16 cellular contexts compared by ENCODE assay signal in the genomic region with DNA sequence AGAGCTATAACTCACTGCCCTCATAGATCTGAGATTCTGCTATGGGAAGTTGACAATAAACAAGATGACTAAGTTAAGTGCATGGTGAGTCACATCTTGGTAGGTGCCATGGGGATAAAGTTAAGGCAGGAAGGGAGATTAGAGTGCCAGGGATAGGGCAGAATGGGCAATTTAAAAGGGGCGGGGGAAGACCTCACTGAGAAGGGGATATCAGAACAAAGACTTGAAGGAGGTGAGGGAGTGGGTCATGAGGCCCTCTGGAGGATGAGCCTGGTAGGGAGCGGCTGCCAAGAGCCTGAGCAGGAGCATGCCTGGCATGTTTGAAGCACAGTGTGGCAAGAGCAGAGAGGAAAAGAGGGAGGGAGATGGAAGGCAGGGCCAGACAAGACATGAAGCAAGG. TPM values are rescaled to one million over a fixed set of nuclear protein-coding genes. Genes with fewer than 3 reads are reported as not detected.
DNase-seq lines count a peak whose midpoint lies in the region; ATAC-seq and TF ChIP-seq lines count a peak whose summit lies in the region.
"Had no signal": no experiment of that assay in that cellular context is flagged by ENCODE, and none has a peak within 500 bp of the region (broad histone marks: within the 10 kb centered on the region; RNA-seq: fewer than 3 reads in every experiment).

No MANE protein-coding gene starts in this region.

- H4K20me1 ChIP-seq in mammary epithelial cell (ENCODE audit: insufficient read depth, low read length): no peaks in the 10 kb centered on the region
- H4K20me1 ChIP-seq in neural progenitor cell (ENCODE audit: low read depth): no peaks in the 10 kb centered on the region

- H3K27ac ChIP-seq in mammary epithelial cell (ENCODE audit: insufficient read depth, low read depth, low read length) (no peak overlapping the region), neural progenitor cell (no peak overlapping the region)
- H3K27ac ChIP-seq: colonic mucosa, right atrium auricular region had no signal

- H3K27ac Mint-ChIP-seq in neural progenitor cell: no peak overlapping the region
- H3K27ac Mint-ChIP-seq: activated naive CD8-positive, alpha-beta T cell treated with anti-CD3 and anti-CD28 coated beads for 36 hours; naive thymus-derived CD4-positive, alpha-beta T cell had no signal

- in situ Hi-C loops in mammary epithelial cell (cut with MboI; ENCODE audit: low sequenced_read_pairs in 2 of 2): no loop called here

- H3K36me3 ChIP-seq in mammary epithelial cell (ENCODE audit: insufficient read depth, low read length) (no peaks in the 10 kb centered on the region), neural progenitor cell (no peaks in the 10 kb centered on the region)
- H3K36me3 ChIP-seq: colonic mucosa, right atrium auricular region had no signal

- H2AFZ ChIP-seq in mammary epithelial cell (ENCODE audit: low read depth, low read length) (no peak overlapping the region), neural progenitor cell (replicated peaks) (no peak overlapping the region)

- peaks cover 32% of the 10 kb centered on the region for H3K9me3 Mint-ChIP-seq in neural progenitor cell

- no peaks in the 10 kb centered on the region for H3K4me1 Mint-ChIP-seq in neural progenitor cell
- H3K4me1 Mint-ChIP-seq: activated naive CD8-positive, alpha-beta T cell treated with anti-CD3 and anti-CD28 coated beads for 36 hours had no signal

- WGBS in mammary epithelial cell (ENCODE audit: low coverage, missing lambda C conversion rate): 96% methylated on average over 2 of the region's 2 CpGs

- no peaks in the 10 kb centered on the region for H3F3A ChIP-seq in neural progenitor cell (ENCODE audit: low read depth)

- H3K79me2 ChIP-seq in mammary epithelial cell (ENCODE audit: insufficient read depth, low read length) (no peaks in the 10 kb centered on the region), neural progenitor cell (ENCODE audit: low read depth) (no peaks in the 10 kb centered on the region)

- CTCF ChIA-PET in mammary epithelial cell (lab: Charles Lee; ENCODE audit: low non-redundant PET): no interaction called here

- H3K9ac ChIP-seq in mammary epithelial cell (ENCODE audit: insufficient read depth, low read length): no peak overlapping the region
- no peak overlapping the region for H3K9ac ChIP-seq in neural progenitor cell

- peaks cover 5% of the 10 kb centered on the region for H3K27me3 Mint-ChIP-seq in neural progenitor cell (ENCODE audit: insufficient read depth, low read depth)
- H3K27me3 Mint-ChIP-seq: activated naive CD8-positive, alpha-beta T cell treated with anti-CD3 and anti-CD28 coated beads for 36 hours; CD4-positive, CD25-positive, alpha-beta regulatory T cell; naive thymus-derived CD4-positive, alpha-beta T cell had no signal

- intact Hi-C loops in mammary epithelial cell (cut with micrococcal nuclease): no loop called here
- intact Hi-C loops in left cardiac atrium (cut with DNase I): no loop called here

- peak in 1 of 2 donors; percentile 11 for TF ChIP-seq CTCF in mammary epithelial cell (conservative IDR thresholded peaks at IDR 0.05 in 1 of 2, IDR thresholded peaks at IDR 0.05 in 1 of 2; ENCODE audit: extremely low read depth in 1 of 2, insufficient read depth in 1 of 2, low read depth in 1 of 2, low read length in 2 of 2)
- TF ChIP-seq CTCF in neural progenitor cell (IDR thresholded peaks at IDR 0.05): peak; percentile 11

- peaks cover 7% of the 10 kb centered on the region for H3K4me1 ChIP-seq in mammary epithelial cell (ENCODE audit: insufficient read depth, low read length)
- H3K4me1 ChIP-seq in neural progenitor cell: no peaks in the 10 kb centered on the region
- H3K4me1 ChIP-seq: colonic mucosa, right atrium auricular region had no signal

- no peak for ATAC-seq in HG02798 (IDR thresholded peaks at IDR 0.05; ENCODE audit: poor library complexity, unreplicated experiment)
- ATAC-seq in left cardiac atrium: no peak
- ATAC-seq: naive thymus-derived CD4-positive, alpha-beta T cell; Right ventricle myocardium inferior had no signal

- H3K36me3 Mint-ChIP-seq in neural progenitor cell: peaks cover 2% of the 10 kb centered on the region

- H3K4me3 Mint-ChIP-seq in neural progenitor cell: no peak overlapping the region
- H3K4me3 Mint-ChIP-seq: activated naive CD8-positive, alpha-beta T cell treated with anti-CD3 and anti-CD28 coated beads for 36 hours; CD4-positive, CD25-positive, alpha-beta regulatory T cell; naive thymus-derived CD4-positive, alpha-beta T cell had no signal

- H3K4me3 ChIP-seq in mammary epithelial cell (replicated peaks in 1 of 3; ENCODE audit: insufficient read depth in 1 of 3, low read depth in 2 of 3, low read length in 3 of 3) (no peak overlapping the region), neural progenitor cell (no peak overlapping the region)
- H3K4me3 ChIP-seq: colonic mucosa, right atrium auricular region had no signal

- dilution Hi-C loops in mammary epithelial cell (cut with HindIII; ENCODE audit: low sequenced_read_pairs): no loop called here

- H3K4me2 ChIP-seq in mammary epithelial cell (ENCODE audit: insufficient read depth, low read depth, low read length) (no peak overlapping the region), neural progenitor cell (no peak overlapping the region)

- H3K27me3 ChIP-seq in mammary epithelial cell (ENCODE audit: insufficient read depth, low read length): no peaks in the 10 kb centered on the region
- no peaks in the 10 kb centered on the region for H3K27me3 ChIP-seq in neural progenitor cell
- H3K27me3 ChIP-seq: colonic mucosa, right atrium auricular region had no signal

- DNase-seq in ELF-1 (ENCODE audit: low read depth, low spot score) (peak; percentile 66), M059J (ENCODE audit: low read depth) (peak; percentile 72), mammary epithelial cell (peak; percentile 50), neural progenitor cell (ENCODE audit: low spot score) (no peak), left cardiac atrium (no peak), GF-D8 (lab: John Stamatoyannopoulos, UW) (no peak)
- DNase-seq: activated naive CD8-positive, alpha-beta T cell treated with anti-CD3 and anti-CD28 coated beads for 36 hours; CD4-positive, CD25-positive, alpha-beta regulatory T cell; colonic mucosa; MV-4-11; naive thymus-derived CD4-positive, alpha-beta T cell had no signal

- BruUV-seq in mammary epithelial cell (replicated peaks; lab: Mats Ljungman, UMichigan): no TSS peak

- H3K9me3 ChIP-seq in mammary epithelial cell (replicated peaks; ENCODE audit: insufficient read depth, low read length): peaks cover 3% of the 10 kb centered on the region
- no peaks in the 10 kb centered on the region for H3K9me3 ChIP-seq in neural progenitor cell (ENCODE audit: low read depth)
- H3K9me3 ChIP-seq: colonic mucosa had no signal

RNA-seq across cellular contexts. Expression of a gene that starts 34.8 kb away (rescaled TPM):
- 0.22 TPM in 1 of 2 replicates, not detected in the other for total RNA-seq in M059J (2014; rRNA removed; shearing (Covaris generic))
- not detected for total RNA-seq in mammary epithelial cell
- not detected for polyA plus RNA-seq in mammary epithelial cell
- polyA minus RNA-seq in mammary epithelial cell: not detected
- total RNA-seq in neural progenitor cell (ENCODE audit: low replicate concordance): 5.0 and 7.8 TPM in 2 replicates
- total RNA-seq in left cardiac atrium: 10 to 100 TPM; 47.7 to 94.5 TPM
- total RNA-seq: CD4-positive, CD25-positive, alpha-beta regulatory T cell; NCI-H460 had no signal

RNA-seq across cellular contexts. Expression of a gene that starts 34.9 kb away (rescaled TPM):
- not detected in 2 replicates for total RNA-seq in M059J (2014; rRNA removed; shearing (Covaris generic))
- total RNA-seq in mammary epithelial cell: not detected
- polyA plus RNA-seq in mammary epithelial cell: not detected
- polyA minus RNA-seq in mammary epithelial cell: not detected
- total RNA-seq in neural progenitor cell (ENCODE audit: low replicate concordance): 0.19 TPM in 1 of 2 replicates, not detected in the other
- total RNA-seq in left cardiac atrium: under 1 TPM; 0.16 to 0.44 TPM
- total RNA-seq: activated naive CD8-positive, alpha-beta T cell treated with anti-CD3 and anti-CD28 coated beads for 36 hours; CD4-positive, CD25-positive, alpha-beta regulatory T cell; fibroblast of villous mesenchyme; naive thymus-derived CD4-positive, alpha-beta T cell; NCI-H460 had no signal
- polyA plus RNA-seq: CD4-positive, CD25-positive, alpha-beta regulatory T cell; naive thymus-derived CD4-positive, alpha-beta T cell had no signal

RNA-seq across cellular contexts. Expression of a gene that starts 54.0 kb away (rescaled TPM):
- total RNA-seq in M059J (2014; rRNA removed; shearing (Covaris generic)): 1.8 and 3.3 TPM in 2 replicates
- total RNA-seq in mammary epithelial cell (1 to 10 TPM; 3.6 to 6.8 TPM), neural progenitor cell (ENCODE audit: low replicate concordance) (5.2 and 5.9 TPM in 2 replicates), left cardiac atrium (1 to 10 TPM; 3.9 to 5.1 TPM)
- polyA plus RNA-seq in mammary epithelial cell: 1.9 TPM
- polyA minus RNA-seq in mammary epithelial cell: 1.3 TPM

Comparison
In these comparisons a context has a peak if more than half of its experiments do, and no peak if none do; other contexts are left out.
1. DNase-seq: peak in ELF-1 (single experiment), M059J (single experiment) and mammary epithelial cell (single experiment); none in neural progenitor cell (single experiment), left cardiac atrium (single experiment) and GF-D8 (single experiment).